Comparison of ENCODE assay signal across 8 cellular contexts in genomic region chr2:111702119-111702808, GRCh38.
DNase-seq lines count a peak whose midpoint lies in the region; ATAC-seq and TF ChIP-seq lines count a peak whose summit lies in the region.

No MANE protein-coding gene starts in this region.

- no peak overlapping the region for H3K4me3 ChIP-seq in epithelial cell of esophagus (ENCODE audit: low read length)
- no peak overlapping the region for H3K4me3 ChIP-seq in upper lobe of right lung

- H3K36me3 ChIP-seq in upper lobe of right lung: no peaks in the 10 kb centered on the region

- no peaks in the 10 kb centered on the region for H3K27me3 ChIP-seq in upper lobe of right lung

- TF ChIP-seq CTCF in GM12874 (IDR thresholded peaks at IDR 0.05; ENCODE audit: insufficient read depth, low read depth, low read length) (peak; percentile 63), epithelial cell of esophagus (IDR thresholded peaks at IDR 0.05; ENCODE audit: insufficient read depth, low read depth, low read length, missing control alignments) (peak; percentile 67), upper lobe of right lung (IDR thresholded peaks at IDR 0.05) (peak; percentile 69)

- no peaks in the 10 kb centered on the region for H3K9me3 ChIP-seq in upper lobe of right lung

- H3K4me1 ChIP-seq in upper lobe of right lung: peaks cover 35% of the 10 kb centered on the region

- H3K27ac ChIP-seq in upper lobe of right lung: no peak overlapping the region

- DNase-seq in ACHN (peak; percentile 76), NCI-H526 (lab: John Stamatoyannopoulos, UW) (peak; percentile 44 to 74), epithelial cell of esophagus (ENCODE audit: low read depth) (peak; percentile 58), mucosa of gallbladder (ENCODE audit: low spot score) (peak; percentile 37), upper lobe of right lung (no peak)
- peak; percentile 66 to 76 for DNase-seq in activated CD4-positive, alpha-beta T cell treated with anti-CD3 and anti-CD28 coated beads, Interleukin-2, amount 50 U/mL, for 48 hours

- peak; percentile 71 for ATAC-seq in upper lobe of right lung
- no peak for ATAC-seq in GM21619 (IDR thresholded peaks at IDR 0.05; ENCODE audit: unreplicated experiment)

- intact Hi-C loops in upper lobe of right lung (cut with DNase I): no loop called here

- in situ Hi-C loops in ACHN (cut with HindIII; ENCODE audit: low pct_ligation_motif_present, low pct_unique_long_range_greater_than_20kb, low sequenced_read_pairs): no loop called here
